Comparison of ENCODE assay signal across 8 cellular contexts in genomic region chr14:75002392-75003249, GRCh38. TPM values are rescaled to one million over a fixed set of nuclear protein-coding genes. Genes with fewer than 3 reads are reported as not detected.
DNase-seq lines count a peak whose midpoint lies in the region; ATAC-seq lines count a peak whose summit lies in the region.

Gene EIF2B2 (plus strand): TSS chr14:75002921. CDS start chr14:75002991, 70 bp downstream.

- peak within 1 kb of the TSS; percentile 97 for H3K27ac Mint-ChIP-seq in effector memory CD8-positive, alpha-beta T cell
- H3K27ac Mint-ChIP-seq in memory B cell = peak within 1 kb of the TSS; percentile 99

- peaks cover 31 to 37% of the 10 kb centered on the region in 2 donors for H3K4me1 Mint-ChIP-seq in effector memory CD8-positive, alpha-beta T cell (ENCODE audit: low read depth in 2 of 2)
- H3K4me1 Mint-ChIP-seq in memory B cell = peaks cover 15% of the 10 kb centered on the region

- ATAC-seq in GM21360 (IDR thresholded peaks at IDR 0.05; ENCODE audit: unreplicated experiment) = peak; percentile 94
- ATAC-seq in effector memory CD8-positive, alpha-beta T cell (replicated peaks) = peak; percentile 93
- peak; percentile 91 for ATAC-seq in memory B cell (ENCODE audit: low read depth)

- H3K27me3 Mint-ChIP-seq in effector memory CD8-positive, alpha-beta T cell = no peaks in the 10 kb centered on the region
- no peaks in the 10 kb centered on the region for H3K27me3 Mint-ChIP-seq in memory B cell

- peak; percentile 98 for DNase-seq in COLO668 (lab: John Stamatoyannopoulos, UW; ENCODE audit: unreplicated experiment)
- peak; percentile 99 for DNase-seq in HT1080 (ENCODE audit: low read depth)
- DNase-seq in NOMO-1 treated with DMSO at 0.1 percent for 48 hours (lab: John Stamatoyannopoulos, UW; ENCODE audit: unreplicated experiment) = peak; percentile 98
- peak; percentile 98 for DNase-seq in activated CD8-positive, alpha-beta memory T cell treated with anti-CD3 and anti-CD28 coated beads for 4 hours (ENCODE audit: low read depth in 2 of 2)
- peak; percentile 99 for DNase-seq in effector memory CD8-positive, alpha-beta T cell
- DNase-seq in memory B cell (ENCODE audit: low spot score in 2 of 2) = peak; percentile 95 to 99
- DNase-seq in stimulated activated CD8-positive, alpha-beta memory T cell treated with anti-CD3 and anti-CD28 coated beads, Interleukin-12 subunit alpha, Interleukin-12 subunit beta, amount 100 ng/mL, for 24 hours (ENCODE audit: extremely low read depth) = peak; percentile 97

- peaks cover 46% of the 10 kb centered on the region for H3K36me3 Mint-ChIP-seq in effector memory CD8-positive, alpha-beta T cell (ENCODE audit: insufficient read depth)
- peaks cover 16% of the 10 kb centered on the region for H3K36me3 Mint-ChIP-seq in memory B cell

- no peaks in the 10 kb centered on the region for H3K9me3 Mint-ChIP-seq in effector memory CD8-positive, alpha-beta T cell
- no peaks in the 10 kb centered on the region for H3K9me3 Mint-ChIP-seq in memory B cell

- H3K4me3 Mint-ChIP-seq in effector memory CD8-positive, alpha-beta T cell = peak within 1 kb of the TSS; percentile 81 to 89
- peak within 1 kb of the TSS; percentile 96 for H3K4me3 Mint-ChIP-seq in memory B cell

RNA-seq across cellular contexts. Expression of gene EIF2B2, which starts in this region (rescaled TPM):
- 124 and 154 TPM in 2 replicates for total RNA-seq in HT1080 (2014; rRNA removed; shearing (Covaris generic))
- polyA plus RNA-seq in HT1080 (2015; cell fraction: cytosol; rRNA removed) = 120 and 127 TPM in 2 replicates
- polyA plus RNA-seq in HT1080 (2015; cell fraction: nucleus; rRNA removed) = 133 and 137 TPM in 2 replicates

Comparison
In these comparisons a context has a peak if more than half of its experiments do, and no peak if none do; other contexts are left out.
1. Peak in every context shown above with its lines: DNase-seq and ATAC-seq.